25 cellular contexts compared by ENCODE assay signal in genomic region chr2:133954636-133955035, GRCh38.
"Had no signal": no experiment of that assay in that cellular context is flagged by ENCODE, and none has a peak within 500 bp of the region (broad histone marks: within the 10 kb centered on the region; RNA-seq: fewer than 3 reads in every experiment).

No MANE protein-coding gene starts in this region.

- H3K27ac Mint-ChIP-seq: dendritic cell treated with granulocyte-macrophage colony-stimulating factor and Interleukin-4, amounts not matched to agents 40 ng/mL and 50 ng/mL, for 4 days; endodermal cell; mesothelial cell of epicardium; nephron; neural progenitor cell; progenitor cell of endocrine pancreas; stimulated activated naive CD8-positive, alpha-beta T cell treated with anti-CD3 and anti-CD28 coated beads, Interleukin-15, amount 100 ng/mL, for 72 hours had no signal

- H3K4me1 Mint-ChIP-seq: mesothelial cell of epicardium; nephron; neural progenitor cell; stimulated activated naive CD8-positive, alpha-beta T cell treated with anti-CD3 and anti-CD28 coated beads, Interleukin-15, amount 100 ng/mL, for 72 hours had no signal

- H3K4me3 Mint-ChIP-seq: dendritic cell treated with granulocyte-macrophage colony-stimulating factor and Interleukin-4, amounts not matched to agents 40 ng/mL and 50 ng/mL, for 4 days; endodermal cell; mesothelial cell of epicardium; naive thymus-derived CD4-positive, alpha-beta T cell; nephron; neural progenitor cell; stimulated activated naive CD8-positive, alpha-beta T cell treated with anti-CD3 and anti-CD28 coated beads, Interleukin-15, amount 100 ng/mL, for 72 hours had no signal

- FAIRE-seq: keratinocyte had no signal

- H3K36me3 ChIP-seq: gastrocnemius medialis, lower lobe of right lung, neural progenitor cell, right lobe of liver, suprapubic skin, transverse colon had no signal

- H3K9ac ChIP-seq: neural progenitor cell, parathyroid adenoma had no signal

- H3K4me2 ChIP-seq: neural progenitor cell had no signal

- H3K27me3 ChIP-seq: gastrocnemius medialis, neural progenitor cell, right lobe of liver, suprapubic skin, transverse colon had no signal

- ATAC-seq: esophagus mucosa; gastrocnemius medialis; left ventricle myocardium superior; lower lobe of right lung; mucosa of descending colon; naive thymus-derived CD4-positive, alpha-beta T cell; right lobe of liver; stimulated activated naive CD8-positive, alpha-beta T cell treated with anti-CD3 and anti-CD28 coated beads, Interleukin-15, amount 100 ng/mL, for 72 hours had no signal

- DNase-seq: effector CD8-positive, alpha-beta T cell; endodermal cell; foreskin fibroblast; gastrocnemius medialis; head of caudate nucleus; left ventricle myocardium superior; lower lobe of right lung; mucosa of descending colon; naive thymus-derived CD4-positive, alpha-beta T cell; right lobe of liver; stimulated activated CD4-positive, alpha-beta T cell treated with anti-CD3 and anti-CD28 coated beads, Interleukin-15, amount 100 ng/mL, for 24 hours; stimulated activated CD4-positive, alpha-beta T cell treated with anti-CD3 and anti-CD28 coated beads, Interleukin-2, amount 100 ng/mL, for 48 hours; stimulated activated naive CD4-positive, alpha-beta T cell; stimulated activated naive CD8-positive, alpha-beta T cell treated with anti-CD3 and anti-CD28 coated beads, Interleukin-15, amount 100 ng/mL, for 72 hours; transverse colon had no signal

- H3K4me3 ChIP-seq: gastrocnemius medialis, lower lobe of right lung, mucosa of descending colon, neural progenitor cell, right lobe of liver, suprapubic skin, transverse colon had no signal

- H3K36me3 Mint-ChIP-seq: mesothelial cell of epicardium; naive thymus-derived CD4-positive, alpha-beta T cell; neural progenitor cell had no signal

- H3K27ac ChIP-seq: epithelial cell of prostate, gastrocnemius medialis, lower lobe of right lung, neural progenitor cell, parathyroid adenoma, right lobe of liver, suprapubic skin, transverse colon had no signal

- H3K9me3 ChIP-seq: gastrocnemius medialis, lower lobe of right lung, mucosa of descending colon, right lobe of liver, suprapubic skin, transverse colon had no signal

- H3K9me3 Mint-ChIP-seq: endodermal cell; mesothelial cell of epicardium; nephron; neural progenitor cell; stimulated activated naive CD8-positive, alpha-beta T cell treated with anti-CD3 and anti-CD28 coated beads, Interleukin-15, amount 100 ng/mL, for 72 hours had no signal

- H3K79me2 ChIP-seq: parathyroid adenoma had no signal

- H2AFZ ChIP-seq: neural progenitor cell, parathyroid adenoma had no signal

- H3K4me1 ChIP-seq: gastrocnemius medialis, lower lobe of right lung, neural progenitor cell, parathyroid adenoma, right lobe of liver, suprapubic skin, transverse colon had no signal
